8 cellular contexts compared by ENCODE assay signal in genomic region chr19:29665826-29666633, GRCh38. TPM values are rescaled to one million over a fixed set of nuclear protein-coding genes. Genes with fewer than 3 reads are reported as not detected.
A peak's percentile ranks its signal among the peaks of the same experiment; 100 is the strongest.
DNase-seq lines count a peak whose midpoint lies in the region; ATAC-seq and TF ChIP-seq lines count a peak whose summit lies in the region.

No MANE protein-coding gene starts in this region.

- H3K27me3 ChIP-seq in NT2/D1 (ENCODE audit: insufficient read depth, insufficient read length): peaks cover 5% of the 10 kb centered on the region
- no peaks in the 10 kb centered on the region for H3K27me3 ChIP-seq in right lobe of liver

- peak; percentile 30 for TF ChIP-seq POLR2A in right lobe of liver (IDR thresholded peaks at IDR 0.05)

- H3K4me3 ChIP-seq in NT2/D1 (ENCODE audit: insufficient read length, low read depth) (peak overlapping the region; percentile 55), right lobe of liver (peak overlapping the region; percentile 83 to 95 (median 94))

- H3K4me1 ChIP-seq in NT2/D1 (ENCODE audit: insufficient read depth, insufficient read length) (peaks cover 10% of the 10 kb centered on the region), right lobe of liver (peaks cover 0 to 53% (median 19%) of the 10 kb centered on the region in 4 donors)

- intact Hi-C loops in right lobe of liver (cut with DNase I): no loop called here

- H3K27ac ChIP-seq in cingulate gyrus (ENCODE audit: low read depth, low read length): peak overlapping the region; percentile 47
- peak overlapping the region; percentile 74 to 85 (median 83) for H3K27ac ChIP-seq in right lobe of liver
- H3K27ac ChIP-seq in temporal lobe (ENCODE audit: low read depth, low read length): peak overlapping the region; percentile 8

- H3K9ac ChIP-seq in NT2/D1 (ENCODE audit: insufficient read length, low read depth): peak overlapping the region; percentile 74

- ATAC-seq in GM19438 (IDR thresholded peaks at IDR 0.05; ENCODE audit: low read depth, unreplicated experiment): peak; percentile 20
- peak; percentile 42 to 58 (median 50) for ATAC-seq in right lobe of liver

- H3K9me3 ChIP-seq in NT2/D1 (ENCODE audit: insufficient read depth, low read length) (no peaks in the 10 kb centered on the region), right lobe of liver (no peaks in the 10 kb centered on the region)

- 6% methylated on average over 6 of the region's 32 CpGs for WGBS in right lobe of liver (ENCODE audit: insufficient coverage, low coverage, low lambda C conversion rate, missing lambda C conversion rate)

- TF ChIP-seq CTCF in right lobe of liver (IDR thresholded peaks at IDR 0.05): no peak

- H3K36me3 ChIP-seq in NT2/D1 (ENCODE audit: insufficient read depth, insufficient read length, low read length) (peaks cover 6% of the 10 kb centered on the region), right lobe of liver (no peaks in the 10 kb centered on the region)

- DNase-seq in 8988T (peak; percentile 54), NT2/D1 (ENCODE audit: low read depth, low spot score) (no peak), right lobe of liver (peak; percentile 67 to 77 (median 75)), CD1c-positive myeloid dendritic cell (ENCODE audit: extremely low spot score) (no peak), D341Med (ENCODE audit: low spot score) (no peak)

RNA-seq across cellular contexts. Expression of gene PLEKHF1, which starts 0.8 kb away (rescaled TPM):
- 10 to 100 TPM in 2 of 6 experiments, 1 to 10 TPM in 4; 5.6 to 13.8 (median 9.8) TPM for total RNA-seq in right lobe of liver
- total RNA-seq in temporal lobe: 0.49 TPM

RNA-seq across cellular contexts. Expression of gene C19orf12, which starts 49.0 kb away (rescaled TPM):
- total RNA-seq in right lobe of liver (10 to 100 TPM; 35.2 to 62.8 (median 52.4) TPM), temporal lobe (35.9 TPM)

RNA-seq across cellular contexts. Expression of gene POP4, which starts 59.9 kb away (rescaled TPM):
- total RNA-seq in right lobe of liver (10 to 100 TPM; 28.5 to 58.5 (median 34.8) TPM), temporal lobe (38.8 TPM)

Comparison
In these comparisons a context has a peak if more than half of its experiments do, and no peak if none do; other contexts are left out.
1. DNase-seq: peak in 8988T (single experiment) and right lobe of liver (3 of 3); none in NT2/D1 (single experiment), CD1c-positive myeloid dendritic cell (single experiment) and D341Med (single experiment).
2. H3K27ac ChIP-seq: peak in every context shown above with its lines; median percentile 83 in right lobe of liver; 47 in cingulate gyrus; 8 in temporal lobe.